ENCODE assay signal across 2 cellular contexts in the genomic region with DNA sequence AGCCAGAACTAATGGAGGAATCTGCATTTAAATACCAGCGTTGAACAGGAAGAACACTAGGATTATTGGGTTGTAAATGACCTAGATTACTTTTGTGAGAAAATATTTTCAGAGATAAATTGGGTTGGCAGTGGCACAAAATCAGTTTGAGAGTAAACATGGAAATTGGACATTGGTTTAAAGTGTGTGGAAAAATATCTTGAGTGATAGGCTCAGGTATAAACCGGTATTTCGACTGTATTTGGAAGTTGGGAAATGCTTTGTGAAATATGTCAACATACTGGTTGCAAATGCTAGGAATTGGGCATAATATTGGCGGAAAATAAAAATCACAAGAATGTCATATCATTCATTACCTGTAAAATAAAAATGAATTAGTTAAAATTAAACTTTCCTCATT.
TF ChIP-seq lines count a peak whose summit lies in the region.

No MANE protein-coding gene starts in this region.

TF ChIP-seq in GM23338, 12 proteins besides CTCF, POLR2A, EP300 and RAD21 (continued from another document):
- TF ChIP-seq, protein P1, sequence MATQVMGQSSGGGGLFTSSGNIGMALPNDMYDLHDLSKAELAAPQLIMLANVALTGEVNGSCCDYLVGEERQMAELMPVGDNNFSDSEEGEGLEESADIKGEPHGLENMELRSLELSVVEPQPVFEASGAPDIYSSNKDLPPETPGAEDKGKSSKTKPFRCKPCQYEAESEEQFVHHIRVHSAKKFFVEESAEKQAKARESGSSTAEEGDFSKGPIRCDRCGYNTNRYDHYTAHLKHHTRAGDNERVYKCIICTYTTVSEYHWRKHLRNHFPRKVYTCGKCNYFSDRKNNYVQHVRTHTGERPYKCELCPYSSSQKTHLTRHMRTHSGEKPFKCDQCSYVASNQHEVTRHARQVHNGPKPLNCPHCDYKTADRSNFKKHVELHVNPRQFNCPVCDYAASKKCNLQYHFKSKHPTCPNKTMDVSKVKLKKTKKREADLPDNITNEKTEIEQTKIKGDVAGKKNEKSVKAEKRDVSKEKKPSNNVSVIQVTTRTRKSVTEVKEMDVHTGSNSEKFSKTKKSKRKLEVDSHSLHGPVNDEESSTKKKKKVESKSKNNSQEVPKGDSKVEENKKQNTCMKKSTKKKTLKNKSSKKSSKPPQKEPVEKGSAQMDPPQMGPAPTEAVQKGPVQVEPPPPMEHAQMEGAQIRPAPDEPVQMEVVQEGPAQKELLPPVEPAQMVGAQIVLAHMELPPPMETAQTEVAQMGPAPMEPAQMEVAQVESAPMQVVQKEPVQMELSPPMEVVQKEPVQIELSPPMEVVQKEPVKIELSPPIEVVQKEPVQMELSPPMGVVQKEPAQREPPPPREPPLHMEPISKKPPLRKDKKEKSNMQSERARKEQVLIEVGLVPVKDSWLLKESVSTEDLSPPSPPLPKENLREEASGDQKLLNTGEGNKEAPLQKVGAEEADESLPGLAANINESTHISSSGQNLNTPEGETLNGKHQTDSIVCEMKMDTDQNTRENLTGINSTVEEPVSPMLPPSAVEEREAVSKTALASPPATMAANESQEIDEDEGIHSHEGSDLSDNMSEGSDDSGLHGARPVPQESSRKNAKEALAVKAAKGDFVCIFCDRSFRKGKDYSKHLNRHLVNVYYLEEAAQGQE (IDR thresholded peaks at IDR 0.05; ENCODE audit: unreplicated experiment) = no peak
- TF ChIP-seq POLR2AphosphoS5 (IDR thresholded peaks at IDR 0.05; ENCODE audit: low read depth) = no peak
- TF ChIP-seq, protein P2, sequence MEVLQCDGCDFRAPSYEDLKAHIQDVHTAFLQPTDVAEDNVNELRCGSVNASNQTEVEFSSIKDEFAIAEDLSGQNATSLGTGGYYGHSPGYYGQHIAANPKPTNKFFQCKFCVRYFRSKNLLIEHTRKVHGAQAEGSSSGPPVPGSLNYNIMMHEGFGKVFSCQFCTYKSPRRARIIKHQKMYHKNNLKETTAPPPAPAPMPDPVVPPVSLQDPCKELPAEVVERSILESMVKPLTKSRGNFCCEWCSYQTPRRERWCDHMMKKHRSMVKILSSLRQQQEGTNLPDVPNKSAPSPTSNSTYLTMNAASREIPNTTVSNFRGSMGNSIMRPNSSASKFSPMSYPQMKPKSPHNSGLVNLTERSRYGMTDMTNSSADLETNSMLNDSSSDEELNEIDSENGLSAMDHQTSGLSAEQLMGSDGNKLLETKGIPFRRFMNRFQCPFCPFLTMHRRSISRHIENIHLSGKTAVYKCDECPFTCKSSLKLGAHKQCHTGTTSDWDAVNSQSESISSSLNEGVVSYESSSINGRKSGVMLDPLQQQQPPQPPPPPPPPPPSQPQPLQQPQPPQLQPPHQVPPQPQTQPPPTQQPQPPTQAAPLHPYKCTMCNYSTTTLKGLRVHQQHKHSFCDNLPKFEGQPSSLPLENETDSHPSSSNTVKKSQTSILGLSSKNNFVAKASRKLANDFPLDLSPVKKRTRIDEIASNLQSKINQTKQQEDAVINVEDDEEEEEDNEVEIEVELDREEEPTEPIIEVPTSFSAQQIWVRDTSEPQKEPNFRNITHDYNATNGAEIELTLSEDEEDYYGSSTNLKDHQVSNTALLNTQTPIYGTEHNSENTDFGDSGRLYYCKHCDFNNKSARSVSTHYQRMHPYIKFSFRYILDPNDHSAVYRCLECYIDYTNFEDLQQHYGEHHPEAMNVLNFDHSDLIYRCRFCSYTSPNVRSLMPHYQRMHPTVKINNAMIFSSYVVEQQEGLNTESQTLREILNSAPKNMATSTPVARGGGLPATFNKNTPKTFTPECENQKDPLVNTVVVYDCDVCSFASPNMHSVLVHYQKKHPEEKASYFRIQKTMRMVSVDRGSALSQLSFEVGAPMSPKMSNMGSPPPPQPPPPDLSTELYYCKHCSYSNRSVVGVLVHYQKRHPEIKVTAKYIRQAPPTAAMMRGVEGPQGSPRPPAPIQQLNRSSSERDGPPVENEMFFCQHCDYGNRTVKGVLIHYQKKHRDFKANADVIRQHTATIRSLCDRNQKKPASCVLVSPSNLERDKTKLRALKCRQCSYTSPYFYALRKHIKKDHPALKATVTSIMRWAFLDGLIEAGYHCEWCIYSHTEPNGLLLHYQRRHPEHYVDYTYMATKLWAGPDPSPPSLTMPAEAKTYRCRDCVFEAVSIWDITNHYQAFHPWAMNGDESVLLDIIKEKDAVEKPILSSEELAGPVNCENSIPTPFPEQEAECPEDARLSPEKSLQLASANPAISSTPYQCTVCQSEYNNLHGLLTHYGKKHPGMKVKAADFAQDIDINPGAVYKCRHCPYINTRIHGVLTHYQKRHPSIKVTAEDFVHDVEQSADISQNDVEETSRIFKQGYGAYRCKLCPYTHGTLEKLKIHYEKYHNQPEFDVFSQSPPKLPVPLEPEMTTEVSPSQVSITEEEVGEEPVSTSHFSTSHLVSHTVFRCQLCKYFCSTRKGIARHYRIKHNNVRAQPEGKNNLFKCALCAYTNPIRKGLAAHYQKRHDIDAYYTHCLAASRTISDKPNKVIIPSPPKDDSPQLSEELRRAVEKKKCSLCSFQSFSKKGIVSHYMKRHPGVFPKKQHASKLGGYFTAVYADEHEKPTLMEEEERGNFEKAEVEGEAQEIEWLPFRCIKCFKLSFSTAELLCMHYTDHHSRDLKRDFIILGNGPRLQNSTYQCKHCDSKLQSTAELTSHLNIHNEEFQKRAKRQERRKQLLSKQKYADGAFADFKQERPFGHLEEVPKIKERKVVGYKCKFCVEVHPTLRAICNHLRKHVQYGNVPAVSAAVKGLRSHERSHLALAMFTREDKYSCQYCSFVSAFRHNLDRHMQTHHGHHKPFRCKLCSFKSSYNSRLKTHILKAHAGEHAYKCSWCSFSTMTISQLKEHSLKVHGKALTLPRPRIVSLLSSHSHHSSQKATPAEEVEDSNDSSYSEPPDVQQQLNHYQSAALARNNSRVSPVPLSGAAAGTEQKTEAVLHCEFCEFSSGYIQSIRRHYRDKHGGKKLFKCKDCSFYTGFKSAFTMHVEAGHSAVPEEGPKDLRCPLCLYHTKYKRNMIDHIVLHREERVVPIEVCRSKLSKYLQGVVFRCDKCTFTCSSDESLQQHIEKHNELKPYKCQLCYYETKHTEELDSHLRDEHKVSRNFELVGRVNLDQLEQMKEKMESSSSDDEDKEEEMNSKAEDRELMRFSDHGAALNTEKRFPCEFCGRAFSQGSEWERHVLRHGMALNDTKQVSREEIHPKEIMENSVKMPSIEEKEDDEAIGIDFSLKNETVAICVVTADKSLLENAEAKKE (CRISPR knock-in tag; IDR thresholded peaks at IDR 0.05) = no peak
- no peak for TF ChIP-seq STAT1 (IDR thresholded peaks at IDR 0.05; ENCODE audit: unreplicated experiment)
- no peak for TF ChIP-seq EZH2phosphoT487 (IDR thresholded peaks at IDR 0.05; ENCODE audit: unreplicated experiment)
- TF ChIP-seq ETS1 (IDR thresholded peaks at IDR 0.05) = no peak

TF ChIP-seq in liver, 16 proteins besides CTCF, POLR2A, EP300 and RAD21 (continued from another document):
- TF ChIP-seq, protein P1 (IDR thresholded peaks at IDR 0.05) = no peak
- TF ChIP-seq FOXA1 (IDR thresholded peaks at IDR 0.05) = peak; percentile 84
- TF ChIP-seq, protein P3, sequence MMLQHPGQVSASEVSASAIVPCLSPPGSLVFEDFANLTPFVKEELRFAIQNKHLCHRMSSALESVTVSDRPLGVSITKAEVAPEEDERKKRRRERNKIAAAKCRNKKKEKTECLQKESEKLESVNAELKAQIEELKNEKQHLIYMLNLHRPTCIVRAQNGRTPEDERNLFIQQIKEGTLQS (IDR thresholded peaks at IDR 0.05) = no peak
- peak in 1 of 2 donors; percentile 42 for TF ChIP-seq GABPA (IDR thresholded peaks at IDR 0.05 in 1 of 2, conservative IDR thresholded peaks at IDR 0.05 in 1 of 2)
- peak in 1 of 2 donors; percentile 71 for TF ChIP-seq EGR1 (IDR thresholded peaks at IDR 0.05; ENCODE audit: low read depth in 2 of 2)
- TF ChIP-seq, protein P4, sequence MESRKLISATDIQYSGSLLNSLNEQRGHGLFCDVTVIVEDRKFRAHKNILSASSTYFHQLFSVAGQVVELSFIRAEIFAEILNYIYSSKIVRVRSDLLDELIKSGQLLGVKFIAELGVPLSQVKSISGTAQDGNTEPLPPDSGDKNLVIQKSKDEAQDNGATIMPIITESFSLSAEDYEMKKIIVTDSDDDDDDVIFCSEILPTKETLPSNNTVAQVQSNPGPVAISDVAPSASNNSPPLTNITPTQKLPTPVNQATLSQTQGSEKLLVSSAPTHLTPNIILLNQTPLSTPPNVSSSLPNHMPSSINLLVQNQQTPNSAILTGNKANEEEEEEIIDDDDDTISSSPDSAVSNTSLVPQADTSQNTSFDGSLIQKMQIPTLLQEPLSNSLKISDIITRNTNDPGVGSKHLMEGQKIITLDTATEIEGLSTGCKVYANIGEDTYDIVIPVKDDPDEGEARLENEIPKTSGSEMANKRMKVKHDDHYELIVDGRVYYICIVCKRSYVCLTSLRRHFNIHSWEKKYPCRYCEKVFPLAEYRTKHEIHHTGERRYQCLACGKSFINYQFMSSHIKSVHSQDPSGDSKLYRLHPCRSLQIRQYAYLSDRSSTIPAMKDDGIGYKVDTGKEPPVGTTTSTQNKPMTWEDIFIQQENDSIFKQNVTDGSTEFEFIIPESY (IDR thresholded peaks at IDR 0.05) = peak; percentile 25
- TF ChIP-seq RXRA (IDR thresholded peaks at IDR 0.05) = peak; percentile 25 to 73
- TF ChIP-seq SP1 (IDR thresholded peaks at IDR 0.05) = peak; percentile 63
- peak; percentile 88 to 96 for TF ChIP-seq HNF4A (conservative IDR thresholded peaks at IDR 0.05)
- TF ChIP-seq NR2F2 (IDR thresholded peaks at IDR 0.05) = no peak
- peak; percentile 57 for TF ChIP-seq HNF4G (IDR thresholded peaks at IDR 0.05)
- TF ChIP-seq TAF1 (conservative IDR thresholded peaks at IDR 0.05) = no peak
- peak; percentile 89 for TF ChIP-seq FOXA2 (IDR thresholded peaks at IDR 0.05)
- TF ChIP-seq YY1 (IDR thresholded peaks at IDR 0.05) = peak; percentile 39
- peak; percentile 53 for TF ChIP-seq MAX (IDR thresholded peaks at IDR 0.05)
